In the genomic region with DNA sequence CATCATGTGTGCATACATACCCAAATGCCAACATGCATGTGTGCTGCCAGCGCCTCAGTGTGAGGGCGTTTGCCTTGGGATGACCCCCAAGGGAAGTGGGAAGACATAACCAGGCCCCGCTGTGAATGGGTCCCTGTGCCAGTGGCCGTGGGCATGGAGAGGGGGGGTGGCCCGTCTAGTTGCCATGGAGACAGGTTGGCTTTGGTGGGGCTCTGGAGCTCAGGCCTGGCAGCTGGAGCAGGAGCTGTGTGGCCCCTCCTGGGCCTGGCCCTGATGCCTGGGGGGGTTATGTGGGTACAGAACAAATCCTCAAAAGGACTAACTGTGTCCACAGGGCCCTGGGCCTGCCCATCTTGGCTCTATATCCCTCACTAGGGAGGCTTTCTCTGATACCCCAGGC, we compare ENCODE assay signal across 33 cellular contexts. TPM values are rescaled to one million over a fixed set of nuclear protein-coding genes. Genes with fewer than 3 reads are reported as not detected.
"Had no signal": no experiment of that assay in that cellular context is flagged by ENCODE, and none has a peak within 500 bp of the region (broad histone marks: within the 10 kb centered on the region; RNA-seq: fewer than 3 reads in every experiment).

No MANE protein-coding gene starts in this region.

- H3K4me3 Mint-ChIP-seq: activated CD4-positive, alpha-beta memory T cell treated with anti-CD3 and anti-CD28 coated beads for 36 hours; activated CD4-positive, alpha-beta T cell treated with anti-CD3 and anti-CD28 coated beads for 36 hours; activated CD4-positive, alpha-beta T cell treated with anti-CD3 and anti-CD28 coated beads, Interleukin-2, amount 10 ng/mL, durations not matched to agents 24 days and 14 days; activated CD8-positive, alpha-beta memory T cell treated with anti-CD3 and anti-CD28 coated beads, Interleukin-2, amount 10 ng/mL, durations not matched to agents 7 days and 5 days; activated CD8-positive, alpha-beta T cell treated with anti-CD3 and anti-CD28 coated beads, Interleukin-2, amount 10 ng/mL, durations not matched to agents 7 days and 5 days; activated naive CD4-positive, alpha-beta T cell treated with anti-CD3 and anti-CD28 coated beads for 36 hours; activated naive CD4-positive, alpha-beta T cell treated with anti-CD3 and anti-CD28 coated beads, Interleukin-2, amount 50 U/mL, for 24 hours; activated naive CD8-positive, alpha-beta T cell treated with anti-CD3 and anti-CD28 coated beads for 36 hours; activated naive CD8-positive, alpha-beta T cell treated with anti-CD3 and anti-CD28 coated beads, Interleukin-2, amount 50 U/mL, for 24 hours; activated T-helper 1 cell treated with anti-CD3 and anti-CD28 coated beads, Interleukin-12 subunit alpha, Interleukin-12 subunit beta, Interleukin-2, Interleukin-4 antibody, amounts not matched to agents 30 ng/mL and 10 ng/mL and 1 ng/mL, durations not matched to agents 14 hours and 24 hours and 36 hours; endodermal cell had no signal

- H3K36me3 ChIP-seq: adrenal gland, ascending aorta, breast epithelium, cardiac muscle cell, colonic mucosa had no signal

- DNase-seq: activated CD4-positive, alpha-beta memory T cell treated with anti-CD3 and anti-CD28 coated beads for 36 hours; activated CD4-positive, alpha-beta T cell treated with anti-CD3 and anti-CD28 coated beads for 36 hours; activated CD4-positive, alpha-beta T cell treated with anti-CD3 and anti-CD28 coated beads, Interleukin-2, amount 10 ng/mL, durations not matched to agents 24 days and 14 days; activated CD4-positive, CD25-positive, alpha-beta regulatory T cell; activated CD4-positive, CD25-positive, alpha-beta regulatory T cell treated with anti-CD3 and anti-CD28 coated beads, Interleukin-2, amount 50 U/mL, for 72 hours; activated CD8-positive, alpha-beta memory T cell treated with anti-CD3 and anti-CD28 coated beads, Interleukin-2, amount 10 ng/mL, durations not matched to agents 7 days and 5 days; activated CD8-positive, alpha-beta memory T cell treated with anti-CD3 and anti-CD28 coated beads, Interleukin-2, amount 50 U/mL, for 4 hours; activated CD8-positive, alpha-beta T cell treated with anti-CD3 and anti-CD28 coated beads, Interleukin-2, amount 10 ng/mL, durations not matched to agents 7 days and 5 days; activated effector memory CD4-positive, alpha-beta T cell treated with anti-CD3 and anti-CD28 coated beads, Interleukin-2, amount 50 U/mL, for 16 hours; activated naive CD4-positive, alpha-beta T cell treated with anti-CD3 and anti-CD28 coated beads for 36 hours; activated naive CD8-positive, alpha-beta T cell treated with anti-CD3 and anti-CD28 coated beads for 36 hours; activated naive CD8-positive, alpha-beta T cell treated with anti-CD3 and anti-CD28 coated beads, Interleukin-2, amount 50 U/mL, for 24 hours; activated T-cell treated with anti-CD3 and anti-CD28 coated beads, Interleukin-2, amount 50 U/mL, for 1 hour; activated T-cell treated with anti-CD3 and anti-CD28 coated beads, Interleukin-2, amount 50 U/mL, for 48 hours; adrenal gland; central memory CD4-positive, alpha-beta T cell; cerebellar nuclear complex; colonic mucosa; effector memory CD4-positive, alpha-beta T cell; endodermal cell; foreskin fibroblast; head of caudate nucleus; T-helper 2 cell had no signal

- H3K36me3 Mint-ChIP-seq: activated CD4-positive, alpha-beta memory T cell treated with anti-CD3 and anti-CD28 coated beads for 36 hours; activated CD8-positive, alpha-beta memory T cell treated with anti-CD3 and anti-CD28 coated beads, Interleukin-2, amount 10 ng/mL, durations not matched to agents 7 days and 5 days; activated naive CD4-positive, alpha-beta T cell treated with anti-CD3 and anti-CD28 coated beads, Interleukin-2, amount 50 U/mL, for 24 hours; activated naive CD8-positive, alpha-beta T cell treated with anti-CD3 and anti-CD28 coated beads for 36 hours; brain had no signal

- H3K27ac ChIP-seq: adrenal gland, ascending aorta, breast epithelium, cardiac muscle cell, colonic mucosa had no signal

- FAIRE-seq: frontal cortex had no signal

- H3K27me3 ChIP-seq: adrenal gland, colonic mucosa had no signal

- ATAC-seq: activated CD4-positive, alpha-beta T cell treated with anti-CD3 and anti-CD28 coated beads for 36 hours; activated CD8-positive, alpha-beta memory T cell treated with anti-CD3 and anti-CD28 coated beads, Interleukin-2, amount 10 ng/mL, durations not matched to agents 7 days and 5 days; activated CD8-positive, alpha-beta T cell treated with anti-CD3 and anti-CD28 coated beads, Interleukin-2, amount 10 ng/mL, durations not matched to agents 7 days and 5 days; activated naive CD8-positive, alpha-beta T cell treated with anti-CD3 and anti-CD28 coated beads, Interleukin-2, amount 50 U/mL, for 24 hours; esophagus mucosa had no signal

- H3K4me1 Mint-ChIP-seq: activated CD4-positive, alpha-beta T cell treated with anti-CD3 and anti-CD28 coated beads for 36 hours; activated CD4-positive, alpha-beta T cell treated with anti-CD3 and anti-CD28 coated beads, Interleukin-2, amount 10 ng/mL, durations not matched to agents 24 days and 14 days; activated CD8-positive, alpha-beta memory T cell treated with anti-CD3 and anti-CD28 coated beads, Interleukin-2, amount 10 ng/mL, durations not matched to agents 7 days and 5 days; activated naive CD8-positive, alpha-beta T cell treated with anti-CD3 and anti-CD28 coated beads for 36 hours; activated naive CD8-positive, alpha-beta T cell treated with anti-CD3 and anti-CD28 coated beads, Interleukin-2, amount 50 U/mL, for 24 hours had no signal

- H3K27ac Mint-ChIP-seq: activated CD4-positive, alpha-beta memory T cell treated with anti-CD3 and anti-CD28 coated beads for 36 hours; activated CD4-positive, alpha-beta T cell treated with anti-CD3 and anti-CD28 coated beads for 36 hours; activated CD4-positive, alpha-beta T cell treated with anti-CD3 and anti-CD28 coated beads, Interleukin-2, amount 10 ng/mL, durations not matched to agents 24 days and 14 days; activated CD8-positive, alpha-beta memory T cell treated with anti-CD3 and anti-CD28 coated beads, Interleukin-2, amount 10 ng/mL, durations not matched to agents 7 days and 5 days; activated CD8-positive, alpha-beta T cell treated with anti-CD3 and anti-CD28 coated beads, Interleukin-2, amount 10 ng/mL, durations not matched to agents 7 days and 5 days; activated naive CD4-positive, alpha-beta T cell treated with anti-CD3 and anti-CD28 coated beads for 36 hours; activated naive CD4-positive, alpha-beta T cell treated with anti-CD3 and anti-CD28 coated beads, Interleukin-2, amount 50 U/mL, for 24 hours; activated naive CD8-positive, alpha-beta T cell treated with anti-CD3 and anti-CD28 coated beads for 36 hours; activated naive CD8-positive, alpha-beta T cell treated with anti-CD3 and anti-CD28 coated beads, Interleukin-2, amount 50 U/mL, for 24 hours; activated T-helper 1 cell treated with anti-CD3 and anti-CD28 coated beads, Interleukin-12 subunit alpha, Interleukin-12 subunit beta, Interleukin-2, Interleukin-4 antibody, amounts not matched to agents 30 ng/mL and 10 ng/mL and 1 ng/mL, durations not matched to agents 14 hours and 24 hours and 36 hours; activated T-helper 2 cell treated with anti-CD3 and anti-CD28 coated beads, Interferon-gamma antibody, Interleukin-2, Interleukin-4, amounts not matched to agents 10 μg/mL and 5 μg/mL and 100 μg/mL, durations not matched to agents 14 hours and 24 hours and 36 hours; endodermal cell had no signal

- H3K4me1 ChIP-seq: adrenal gland, ascending aorta, breast epithelium, colonic mucosa had no signal

- H3K9me3 Mint-ChIP-seq: activated CD4-positive, alpha-beta memory T cell treated with anti-CD3 and anti-CD28 coated beads for 36 hours; activated CD4-positive, alpha-beta T cell treated with anti-CD3 and anti-CD28 coated beads, Interleukin-2, amount 10 ng/mL, durations not matched to agents 24 days and 14 days; activated naive CD4-positive, alpha-beta T cell treated with anti-CD3 and anti-CD28 coated beads for 36 hours; activated naive CD4-positive, alpha-beta T cell treated with anti-CD3 and anti-CD28 coated beads, Interleukin-2, amount 50 U/mL, for 24 hours; activated naive CD8-positive, alpha-beta T cell treated with anti-CD3 and anti-CD28 coated beads for 36 hours; activated naive CD8-positive, alpha-beta T cell treated with anti-CD3 and anti-CD28 coated beads, Interleukin-2, amount 50 U/mL, for 24 hours; activated T-helper 1 cell treated with anti-CD3 and anti-CD28 coated beads, Interleukin-12 subunit alpha, Interleukin-12 subunit beta, Interleukin-2, Interleukin-4 antibody, amounts not matched to agents 30 ng/mL and 10 ng/mL and 1 ng/mL, durations not matched to agents 14 hours and 24 hours and 36 hours; activated T-helper 2 cell treated with anti-CD3 and anti-CD28 coated beads, Interferon-gamma antibody, Interleukin-2, Interleukin-4, amounts not matched to agents 10 μg/mL and 5 μg/mL and 100 μg/mL, durations not matched to agents 14 hours and 24 hours and 36 hours; endodermal cell had no signal

- H3K9me3 ChIP-seq: adrenal gland, ascending aorta, breast epithelium, colonic mucosa had no signal

- H3K4me3 ChIP-seq: adrenal gland, ascending aorta, breast epithelium, cardiac muscle cell, colonic mucosa had no signal

RNA-seq across cellular contexts. Expression of gene SYT7, which starts 8.0 kb away (rescaled TPM):
- total RNA-seq: activated CD4-positive, alpha-beta memory T cell treated with anti-CD3 and anti-CD28 coated beads for 36 hours; activated CD8-positive, alpha-beta memory T cell treated with anti-CD3 and anti-CD28 coated beads, Interleukin-2, amount 10 ng/mL, durations not matched to agents 7 days and 5 days; activated CD8-positive, alpha-beta T cell treated with anti-CD3 and anti-CD28 coated beads, Interleukin-2, amount 10 ng/mL, durations not matched to agents 7 days and 5 days; activated naive CD4-positive, alpha-beta T cell treated with anti-CD3 and anti-CD28 coated beads for 36 hours; activated naive CD8-positive, alpha-beta T cell treated with anti-CD3 and anti-CD28 coated beads for 36 hours; T-helper 1 cell treated with Interleukin-12 subunit alpha and Interleukin-12 subunit beta and Interleukin-4 antibody, amounts not matched to agents 30 ng/mL and 1 ng/mL, for 36 hours had no signal
